10 cellular contexts compared by ENCODE assay signal in genomic region chr2:10400002-10400401, GRCh38. TPM values are rescaled to one million over a fixed set of nuclear protein-coding genes. Genes with fewer than 3 reads are reported as not detected.
DNase-seq lines count a peak whose midpoint lies in the region; ATAC-seq and TF ChIP-seq lines count a peak whose summit lies in the region.
"Had no signal": no experiment of that assay in that cellular context is flagged by ENCODE, and none has a peak within 500 bp of the region (broad histone marks: within the 10 kb centered on the region; RNA-seq: fewer than 3 reads in every experiment).

No MANE protein-coding gene starts in this region.

- peaks cover 37% of the 10 kb centered on the region for H3K36me3 Mint-ChIP-seq in T-helper 2 cell treated with Interferon-gamma antibody and Interleukin-4, amounts not matched to agents 5 μg/mL and 100 μg/mL, for 36 hours (ENCODE audit: low read depth)

- H3K9ac ChIP-seq in MM.1S (ENCODE audit: low read length) (no peak overlapping the region), skeletal muscle tissue (ENCODE audit: low read depth in 1 of 3, low read length in 3 of 3) (no peak overlapping the region)

- no peak for ATAC-seq in GM19395 (IDR thresholded peaks at IDR 0.05; ENCODE audit: unreplicated experiment)

- no peaks in the 10 kb centered on the region for H3K27me3 Mint-ChIP-seq in T-helper 2 cell treated with Interferon-gamma antibody and Interleukin-4, amounts not matched to agents 5 μg/mL and 100 μg/mL, for 36 hours (ENCODE audit: low read depth)

- H3K4me3 ChIP-seq in MM.1S (ENCODE audit: low read length), result no peak overlapping the region
- no peak overlapping the region for H3K4me3 ChIP-seq in skeletal muscle tissue (ENCODE audit: low read length in 3 of 3)

- H3K27me3 ChIP-seq in MM.1S (replicated peaks; ENCODE audit: insufficient read depth, low read length), result no peaks in the 10 kb centered on the region
- H3K27me3 ChIP-seq in skeletal muscle tissue (ENCODE audit: control insufficient read depth in 3 of 3, insufficient read depth in 3 of 3, low read length in 3 of 3), result no peaks in the 10 kb centered on the region

- peak overlapping the region; percentile 55 for H3K4me3 Mint-ChIP-seq in T-helper 2 cell treated with Interferon-gamma antibody and Interleukin-4, amounts not matched to agents 5 μg/mL and 100 μg/mL, for 36 hours

- peaks cover 3% of the 10 kb centered on the region for H3K9me3 Mint-ChIP-seq in T-helper 2 cell treated with Interferon-gamma antibody and Interleukin-4, amounts not matched to agents 5 μg/mL and 100 μg/mL, for 36 hours

- peak overlapping the region; percentile 29 for H3K4me2 ChIP-seq in MM.1S (ENCODE audit: low read depth, low read length)

- H3K9me3 ChIP-seq in MM.1S (replicated peaks; ENCODE audit: insufficient read depth, low read length) (no peaks in the 10 kb centered on the region), skeletal muscle tissue (ENCODE audit: control insufficient read depth in 3 of 3, low read length in 3 of 3) (no peaks in the 10 kb centered on the region)

- peaks cover 22% of the 10 kb centered on the region for H3K4me1 Mint-ChIP-seq in T-helper 2 cell treated with Interferon-gamma antibody and Interleukin-4, amounts not matched to agents 5 μg/mL and 100 μg/mL, for 36 hours (ENCODE audit: low read depth)

- no peak overlapping the region for H2AFZ ChIP-seq in MM.1S (ENCODE audit: low read length)

- no peaks in the 10 kb centered on the region for H3K36me3 ChIP-seq in MM.1S (replicated peaks; ENCODE audit: insufficient read depth, low read length)
- H3K36me3 ChIP-seq in skeletal muscle tissue (ENCODE audit: control insufficient read depth in 3 of 3, insufficient read depth in 3 of 3, low read length in 3 of 3), result no peaks in the 10 kb centered on the region

- TF ChIP-seq CTCF in MM.1S (IDR thresholded peaks at IDR 0.05; ENCODE audit: low read length), result no peak

- H3K79me2 ChIP-seq in MM.1S (ENCODE audit: low read length), result peaks cover 64% of the 10 kb centered on the region

- H4K20me1 ChIP-seq in MM.1S (ENCODE audit: insufficient read depth, low read length), result no peaks in the 10 kb centered on the region

- no peak for DNase-seq in T-helper 2 cell treated with Interferon-gamma antibody and Interleukin-4, amounts not matched to agents 5 μg/mL and 100 μg/mL, for 36 hours (ENCODE audit: low spot score)
- DNase-seq in T-helper 2 cell, result no peak
- no peak for DNase-seq in MM.1S
- DNase-seq in A172 (ENCODE audit: low spot score), result no peak
- no peak for DNase-seq in occipital lobe (lab: John Stamatoyannopoulos, UW)
- DNase-seq: activated T-cell treated with anti-CD3 and anti-CD28 coated beads, Interleukin-2, amount 50 U/mL, for 1 hour; NCI-H510A treated with DMSO at 0.1 percent for 48 hours had no signal

- peak overlapping the region; percentile 76 for H3K27ac Mint-ChIP-seq in T-helper 2 cell treated with Interferon-gamma antibody and Interleukin-4, amounts not matched to agents 5 μg/mL and 100 μg/mL, for 36 hours

- H3K27ac ChIP-seq in MM.1S (ENCODE audit: low read length) (no peak overlapping the region), cingulate gyrus (ENCODE audit: low read depth, low read length) (peak overlapping the region; percentile 41), skeletal muscle tissue (ENCODE audit: low read depth, low read length) (peak overlapping the region; percentile 4)

- no peaks in the 10 kb centered on the region for H3K9me2 ChIP-seq in MM.1S (replicated peaks; ENCODE audit: insufficient read depth, low read length)

- peaks cover 28% of the 10 kb centered on the region for H3K4me1 ChIP-seq in MM.1S (ENCODE audit: low read length)
- peaks cover 27 to 51% (median 28%) of the 10 kb centered on the region in 3 donors for H3K4me1 ChIP-seq in skeletal muscle tissue (ENCODE audit: control insufficient read depth in 3 of 3, insufficient read depth in 3 of 3, low read length in 3 of 3)

- H3F3A ChIP-seq in MM.1S (ENCODE audit: insufficient read depth, low read length), result no peaks in the 10 kb centered on the region

RNA-seq across cellular contexts. Expression of gene ODC1, which starts 48.1 kb away (rescaled TPM):
- total RNA-seq in skeletal muscle tissue (99.7 TPM), occipital lobe (167 TPM)
- total RNA-seq in A172 (2014; rRNA removed; shearing (Covaris generic)), result 308 and 372 TPM in 2 replicates
